In the genomic region with DNA sequence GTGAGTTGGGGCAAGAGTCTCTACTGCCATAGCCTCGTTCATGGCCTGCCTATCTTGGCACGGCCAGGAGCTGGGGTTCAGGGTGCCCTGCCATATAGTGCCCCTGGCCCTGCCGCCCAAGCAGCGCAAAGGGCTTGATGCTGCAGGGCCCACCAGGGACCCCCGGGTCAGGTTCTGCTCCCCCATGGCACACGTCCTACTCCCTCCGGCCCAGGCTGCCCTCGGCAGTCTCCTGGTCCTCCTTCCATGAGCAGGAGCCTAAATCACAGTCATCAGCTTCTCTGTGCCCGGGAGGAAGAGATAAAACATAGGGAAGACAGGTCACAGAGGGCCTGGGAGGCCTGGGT, we compare ENCODE assay signal across 20 cellular contexts. TPM values are rescaled to one million over a fixed set of nuclear protein-coding genes. Genes with fewer than 3 reads are reported as not detected.
A peak's percentile ranks its signal among the peaks of the same experiment; 100 is the strongest.
DNase-seq lines count a peak whose midpoint lies in the region; ATAC-seq and TF ChIP-seq lines count a peak whose summit lies in the region.
"Had no signal": no experiment of that assay in that cellular context is flagged by ENCODE, and none has a peak within 500 bp of the region (broad histone marks: within the 10 kb centered on the region; RNA-seq: fewer than 3 reads in every experiment).

No MANE protein-coding gene starts in this region.

- H3K27me3 Mint-ChIP-seq in GM23338 (ENCODE audit: insufficient read depth, low read depth, poor library complexity), result peaks cover 9% of the 10 kb centered on the region
- no peaks in the 10 kb centered on the region for H3K27me3 Mint-ChIP-seq in effector memory CD8-positive, alpha-beta T cell
- H3K27me3 Mint-ChIP-seq: B cell, memory B cell had no signal

- peak overlapping the region; percentile 11 for H2BK12ac ChIP-seq in trophoblast cell (ENCODE audit: low read length)

- peak overlapping the region in 9 of 11 experiments; percentile 13 to 82 (median 63); a peak in 13 of 22 replicates for H3K9ac ChIP-seq in BLaER1 treated with 17β-estradiol and CSF1 and Interleukin-3, amounts not matched to agents 10 nM and 100 nM
- H3K9ac ChIP-seq in trophoblast cell (ENCODE audit: low read length), result no peak overlapping the region

- no peak overlapping the region for H4K12ac ChIP-seq in trophoblast cell (ENCODE audit: low read depth, low read length)

- H2AFZ ChIP-seq in GM23338, result no peak overlapping the region
- H2AFZ ChIP-seq in trophoblast cell (ENCODE audit: insufficient read depth, low read length, poor library complexity), result no peak overlapping the region

- H2AK5ac ChIP-seq in trophoblast cell (ENCODE audit: low read length), result peak overlapping the region; percentile 20

- peaks cover 12% of the 10 kb centered on the region for H3K4me1 Mint-ChIP-seq in GM23338
- H3K4me1 Mint-ChIP-seq in effector memory CD8-positive, alpha-beta T cell (ENCODE audit: low read depth in 2 of 2), result peaks cover 19 to 26% of the 10 kb centered on the region in 2 donors

- H3K14ac ChIP-seq in trophoblast cell (ENCODE audit: low read length), result no peak overlapping the region

- no peak overlapping the region for H3K4me3 Mint-ChIP-seq in GM23338
- H3K4me3 Mint-ChIP-seq in effector memory CD8-positive, alpha-beta T cell, result no peak overlapping the region
- H3K4me3 Mint-ChIP-seq: B cell, endodermal cell, memory B cell had no signal

- H4K91ac ChIP-seq in trophoblast cell (ENCODE audit: low read depth, low read length), result peak overlapping the region; percentile 23

- H3K36me3 Mint-ChIP-seq in GM23338 (ENCODE audit: low read depth), result peaks cover 29% of the 10 kb centered on the region
- peaks cover 18% of the 10 kb centered on the region for H3K36me3 Mint-ChIP-seq in effector memory CD8-positive, alpha-beta T cell (ENCODE audit: insufficient read depth)

- H3K27ac Mint-ChIP-seq in GM23338, result 0 out of 2 replicates have a peak overlapping the region, but pooled peaks have one; percentile 27
- H3K27ac Mint-ChIP-seq in effector memory CD8-positive, alpha-beta T cell, result peak overlapping the region; percentile 60 to 71
- H3K27ac Mint-ChIP-seq: activated T-helper 2 cell treated with anti-CD3 and anti-CD28 coated beads, Interferon-gamma antibody, Interleukin-2, Interleukin-4, amounts not matched to agents 10 μg/mL and 5 μg/mL and 100 μg/mL, durations not matched to agents 14 hours and 24 hours and 36 hours; B cell; endodermal cell; memory B cell had no signal

- no peak overlapping the region for H2BK5ac ChIP-seq in trophoblast cell (ENCODE audit: low read depth, low read length, poor library complexity)

- peaks cover 79 to 96% (median 89%) of the 10 kb centered on the region in 10 experiments for H3K4me1 ChIP-seq in BLaER1 treated with 17β-estradiol and CSF1 and Interleukin-3, amounts not matched to agents 10 nM and 100 nM
- H3K4me1 ChIP-seq in GM23338 (ENCODE audit: insufficient read depth), result no peaks in the 10 kb centered on the region
- H3K4me1 ChIP-seq in trophoblast cell (ENCODE audit: control insufficient read depth in 1 of 2, insufficient read depth in 2 of 2, low read length in 2 of 2), result peaks cover 20 to 24% of the 10 kb centered on the region in 2 experiments
- H3K4me1 ChIP-seq: HAP-1 had no signal

- no peaks in the 10 kb centered on the region for H3K9me2 ChIP-seq in GM23338 (ENCODE audit: insufficient read depth)

- peak overlapping the region; percentile 85 to 98 (median 93) for H3K4me2 ChIP-seq in BLaER1 treated with 17β-estradiol and CSF1 and Interleukin-3, amounts not matched to agents 10 nM and 100 nM
- H3K4me2 ChIP-seq in GM23338, result no peak overlapping the region
- H3K4me2 ChIP-seq in trophoblast cell (ENCODE audit: low read length), result no peak overlapping the region

- no peak overlapping the region for H4K8ac ChIP-seq in trophoblast cell (ENCODE audit: low read depth, low read length)

- H3K36me3 ChIP-seq in BLaER1 treated with 17β-estradiol and CSF1 and Interleukin-3, amounts not matched to agents 10 nM and 100 nM, result peaks cover 20 to 84% (median 27%) of the 10 kb centered on the region in 11 experiments
- peaks cover 5% of the 10 kb centered on the region for H3K36me3 ChIP-seq in GM23338 (ENCODE audit: insufficient read depth)
- peaks cover 19 to 29% of the 10 kb centered on the region in 2 experiments for H3K36me3 ChIP-seq in trophoblast cell (ENCODE audit: control insufficient read depth in 1 of 2, insufficient read depth in 2 of 2, low read length in 2 of 2)

- no peaks in the 10 kb centered on the region for H3K27me3 ChIP-seq in BLaER1 treated with 17β-estradiol and CSF1 and Interleukin-3, amounts not matched to agents 10 nM and 100 nM
- H3K27me3 ChIP-seq in GM23338 (ENCODE audit: insufficient read depth), result no peaks in the 10 kb centered on the region
- H3K27me3 ChIP-seq in trophoblast cell (ENCODE audit: insufficient read depth, low read length), result no peaks in the 10 kb centered on the region

- H3K18ac ChIP-seq in trophoblast cell (ENCODE audit: low read length), result peak overlapping the region; percentile 9

- H3K27ac ChIP-seq in BLaER1 treated with 17β-estradiol and CSF1 and Interleukin-3, amounts not matched to agents 10 nM and 100 nM, result peak overlapping the region in 10 of 11 experiments; percentile 12 to 91 (median 82); a peak in 16 of 22 replicates
- H3K27ac ChIP-seq in GM23338 (ENCODE audit: low read depth) (no peak overlapping the region), trophoblast cell (ENCODE audit: low read depth, low read length) (no peak overlapping the region)
- H3K27ac ChIP-seq: HL-60 had no signal

- H3K9me3 ChIP-seq in BLaER1 treated with 17β-estradiol and CSF1 and Interleukin-3, amounts not matched to agents 10 nM and 100 nM (replicated peaks in 1 of 11), result peaks cover 14 to 24% (median 19%) of the 10 kb centered on the region in 11 experiments
- H3K9me3 ChIP-seq in trophoblast cell (ENCODE audit: insufficient read depth, low read depth, low read length), result no peaks in the 10 kb centered on the region
- H3K9me3 ChIP-seq: HAP-1 had no signal

- 0 out of 3 replicates have a peak, but pooled peaks cover 8% of the 10 kb centered on the region for H3K9me3 Mint-ChIP-seq in GM23338
- no peaks in the 10 kb centered on the region for H3K9me3 Mint-ChIP-seq in effector memory CD8-positive, alpha-beta T cell
- H3K9me3 Mint-ChIP-seq: activated T-helper 2 cell treated with anti-CD3 and anti-CD28 coated beads, Interferon-gamma antibody, Interleukin-2, Interleukin-4, amounts not matched to agents 10 μg/mL and 5 μg/mL and 100 μg/mL, durations not matched to agents 14 hours and 24 hours and 36 hours; memory B cell had no signal

- no peak for ATAC-seq in GM23338
- ATAC-seq in effector memory CD8-positive, alpha-beta T cell (replicated peaks), result no peak

- no peaks in the 10 kb centered on the region for H3F3A ChIP-seq in GM23338 (replicated peaks; ENCODE audit: low read depth)

- H3K4me3 ChIP-seq in BLaER1 treated with 17β-estradiol and CSF1 and Interleukin-3, amounts not matched to agents 10 nM and 100 nM, result no peak overlapping the region
- no peak overlapping the region for H3K4me3 ChIP-seq in GM23338
- H3K4me3 ChIP-seq in trophoblast cell (ENCODE audit: low read depth, low read length), result no peak overlapping the region
- H3K4me3 ChIP-seq: HAP-1 had no signal

- peak overlapping the region; percentile 31 for H2BK120ac ChIP-seq in trophoblast cell (ENCODE audit: insufficient read depth, low read length, poor library complexity)

- WGBS in trophoblast cell (ENCODE audit: extremely low coverage, insufficient coverage, insufficient read length), result no CpG with 5 or more reads among the region's 9 CpGs

- no peak overlapping the region for H3K23ac ChIP-seq in trophoblast cell (ENCODE audit: low read length)

- TF ChIP-seq CTCF in GM23338 (conservative IDR thresholded peaks at IDR 0.05; ENCODE audit: low read depth in 2 of 2), result no peak
- no peak for TF ChIP-seq CTCF in GM20000 (IDR thresholded peaks at IDR 0.05; ENCODE audit: extremely low read depth, missing control alignments)

- H4K20me1 ChIP-seq in BLaER1 treated with 17β-estradiol and CSF1 and Interleukin-3, amounts not matched to agents 10 nM and 100 nM, result peaks cover 0 to 99% (median 0%) of the 10 kb centered on the region in 11 experiments; a peak in 10 of 22 replicates
- no peaks in the 10 kb centered on the region for H4K20me1 ChIP-seq in GM23338 (replicated peaks; ENCODE audit: insufficient read depth)

- DNase-seq in GM23338 (ENCODE audit: low spot score), result no peak
- no peak for DNase-seq in effector memory CD8-positive, alpha-beta T cell
- DNase-seq in trophoblast cell, result no peak
- DNase-seq in GM20000 (ENCODE audit: low spot score), result no peak
- DNase-seq in anterior cingulate cortex (lab: John Stamatoyannopoulos, UW), result no peak
- DNase-seq in H4 (ENCODE audit: low spot score), result no peak
- no peak for DNase-seq in activated effector memory CD4-positive, alpha-beta T cell treated with Interleukin-2 at 50 U/mL for 16 hours
- DNase-seq: aorta, endodermal cell, NCI-H1930, NCI-H446, retina, Right ventricle myocardium superior, substantia nigra had no signal

- no peaks in the 10 kb centered on the region for H3K79me2 ChIP-seq in GM23338 (replicated peaks; ENCODE audit: insufficient read depth)
- H3K79me2 ChIP-seq in trophoblast cell (ENCODE audit: control insufficient read depth, insufficient read depth, low read length, poor library complexity), result no peaks in the 10 kb centered on the region

- no peak overlapping the region for H3K4ac ChIP-seq in trophoblast cell (ENCODE audit: low read depth, low read length)

- peaks cover 21% of the 10 kb centered on the region for H3K79me1 ChIP-seq in trophoblast cell (ENCODE audit: low read length)

TF ChIP-seq in GM23338, 12 proteins besides CTCF, POLR2A, EP300 and RAD21 (continues in another document):
- TF ChIP-seq ZNF114 (CRISPR knock-in tag; IDR thresholded peaks at IDR 0.05), result no peak
- TF ChIP-seq CREB1 (CRISPR knock-in tag; IDR thresholded peaks at IDR 0.05; ENCODE audit: low read depth), result no peak
- TF ChIP-seq EZH2phosphoT487 (IDR thresholded peaks at IDR 0.05; ENCODE audit: unreplicated experiment), result no peak
- TF ChIP-seq STAT1 (IDR thresholded peaks at IDR 0.05; ENCODE audit: unreplicated experiment), result no peak
- no peak for TF ChIP-seq EZH2 (IDR thresholded peaks at IDR 0.05; ENCODE audit: low read depth, unreplicated experiment)

RNA-seq across cellular contexts. Expression of gene MTSS2, which starts 55.9 kb away (rescaled TPM):
- total RNA-seq in GM23338 (2014; rRNA removed; shearing (Covaris generic)), result 16.5 and 19.6 TPM in 2 replicates
- polyA plus RNA-seq in GM23338 (2016; fragmentation: Nextera tagmentation; extraction: Ambion mirVana), result 1.6 and 1.9 TPM in 2 replicates
- polyA plus RNA-seq in trophoblast cell (2013), result 164 and 171 TPM in 2 replicates
- total RNA-seq in H4 (2014; rRNA removed; shearing (Covaris generic)), result 8.6 and 13.9 TPM in 2 replicates

RNA-seq across cellular contexts. Expression of gene VAC14, which starts 59.2 kb away (rescaled TPM):
- total RNA-seq in GM23338 (2014; rRNA removed; shearing (Covaris generic)), result 70.8 and 77.7 TPM in 2 replicates
- polyA plus RNA-seq in GM23338 (2016; fragmentation: Nextera tagmentation; extraction: Ambion mirVana), result 41.9 and 42.3 TPM in 2 replicates
- 20.7 and 22.3 TPM in 2 replicates for polyA plus RNA-seq in trophoblast cell (2013)
- total RNA-seq in H4 (2014; rRNA removed; shearing (Covaris generic)), result 25.5 and 28.1 TPM in 2 replicates

Comparison
In these comparisons a context has a peak if more than half of its experiments do, and no peak if none do; other contexts are left out.
1. H3K27ac ChIP-seq: peak in BLaER1 treated with 17β-estradiol and CSF1 and Interleukin-3, amounts not matched to agents 10 nM and 100 nM (10 of 11); none in GM23338 (single experiment) and trophoblast cell (single experiment).
2. H3K4me2 ChIP-seq: peak in BLaER1 treated with 17β-estradiol and CSF1 and Interleukin-3, amounts not matched to agents 10 nM and 100 nM (11 of 11); none in GM23338 (single experiment) and trophoblast cell (single experiment).